Comparison of ENCODE assay signal across 8 cellular contexts in the genomic region with DNA sequence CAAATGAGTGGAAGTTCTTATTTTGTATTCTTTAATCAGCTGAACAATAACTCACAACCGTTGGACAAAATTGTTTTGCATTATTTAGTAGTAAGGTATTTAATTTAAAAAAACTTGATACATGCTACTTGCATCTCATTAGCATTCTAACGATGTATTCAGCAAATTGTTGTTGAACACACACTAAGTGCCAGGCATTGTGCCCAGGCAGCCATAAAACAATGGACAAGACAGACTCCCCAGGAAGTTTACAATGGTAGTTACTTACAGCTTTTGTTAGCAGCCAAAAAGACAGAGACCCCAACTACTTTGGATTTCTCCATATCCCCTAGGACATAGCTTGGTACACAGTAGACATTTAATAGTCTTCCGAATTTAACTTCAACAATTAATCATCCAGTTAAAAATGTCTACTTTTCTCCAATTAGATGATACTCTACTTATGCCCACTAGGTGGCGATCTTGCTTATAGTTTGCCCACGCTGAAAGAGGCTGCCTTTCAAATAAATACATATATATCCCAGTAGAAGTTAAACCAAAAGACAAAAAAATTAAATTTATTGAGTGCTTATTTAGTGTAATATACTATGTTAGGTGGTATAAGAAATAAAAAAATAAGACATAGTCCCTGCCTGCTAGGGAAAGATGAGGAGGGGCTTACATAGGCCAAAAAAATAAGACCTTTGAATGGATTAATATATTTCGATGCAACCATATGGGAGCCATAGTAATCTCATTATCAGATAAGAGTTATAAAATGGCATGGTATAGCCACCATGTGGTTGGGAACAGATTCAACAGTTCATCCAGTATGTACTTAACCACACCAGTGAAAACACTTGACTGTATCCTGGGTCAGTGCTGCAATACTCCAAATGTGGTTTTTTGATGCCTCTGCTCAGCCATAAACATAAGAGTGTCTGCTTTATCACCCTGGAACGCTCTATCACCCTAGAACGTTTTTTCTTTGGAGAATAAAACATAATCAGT. TPM values are rescaled to one million over a fixed set of nuclear protein-coding genes. Genes with fewer than 3 reads are reported as not detected.
A peak's percentile ranks its signal among the peaks of the same experiment; 100 is the strongest.
DNase-seq lines count a peak whose midpoint lies in the region; ATAC-seq and TF ChIP-seq lines count a peak whose summit lies in the region.

No MANE protein-coding gene starts in this region.

- POLR2A ChIA-PET in A673 (lab: Charles Lee; ENCODE audit: low non-redundant PET), result no interaction called here

- H3K27ac ChIP-seq in A673 (ENCODE audit: low read depth, low read length, poor library complexity, severe bottlenecking) (no peak overlapping the region), SU-DHL-6 (ENCODE audit: low read depth, low read length) (no peak overlapping the region), fibroblast of lung (ENCODE audit: insufficient read depth, low read length) (no peak overlapping the region), parathyroid adenoma (no peak overlapping the region)

- H3K4me1 ChIP-seq in A673 (ENCODE audit: insufficient read depth, low read length, poor library complexity, severe bottlenecking) (peaks cover 37% of the 10 kb centered on the region), fibroblast of lung (ENCODE audit: control insufficient read depth, extremely low read depth, insufficient read depth, low read length) (peaks cover 4% of the 10 kb centered on the region), parathyroid adenoma (no peaks in the 10 kb centered on the region)

- no TSS peak for BruUV-seq in A673 (replicated peaks; lab: Mats Ljungman, UMichigan)

- no peaks in the 10 kb centered on the region for H3K9me2 ChIP-seq in SU-DHL-6 (replicated peaks; ENCODE audit: insufficient read depth, low read length)

- TF ChIP-seq CTCF in A673 (conservative IDR thresholded peaks at IDR 0.05; ENCODE audit: low read depth, low read length) (peak; percentile 99), SU-DHL-6 (IDR thresholded peaks at IDR 0.05; ENCODE audit: insufficient read depth, low read length, poor library complexity, severe bottlenecking) (peak; percentile 76), fibroblast of lung (conservative IDR thresholded peaks at IDR 0.05 in 1 of 2, IDR thresholded peaks at IDR 0.05 in 1 of 2; ENCODE audit: low read depth in 1 of 2, low read length in 2 of 2) (peak; percentile 57 to 62), parathyroid adenoma (IDR thresholded peaks at IDR 0.05) (peak; percentile 72)

- peak; percentile 90 for DNase-seq in A673 (ENCODE audit: low spot score)
- DNase-seq in ELR (ENCODE audit: low read depth), result peak; percentile 76
- DNase-seq in NCI-H1105 treated with DMSO at 0.1 percent for 48 hours (lab: John Stamatoyannopoulos, UW), result peak; percentile 80
- peak; percentile 59 to 80 for DNase-seq in fibroblast of lung (ENCODE audit: low read depth in 2 of 2)

- H3K9ac ChIP-seq in SU-DHL-6 (ENCODE audit: low read length) (no peak overlapping the region), fibroblast of lung (ENCODE audit: insufficient read depth, low read length) (no peak overlapping the region), parathyroid adenoma (no peak overlapping the region)

- H3K27me3 ChIP-seq in A673 (replicated peaks; ENCODE audit: insufficient read depth, low read depth, low read length, poor library complexity), result peaks cover 24% of the 10 kb centered on the region
- no peaks in the 10 kb centered on the region for H3K27me3 ChIP-seq in SU-DHL-6 (ENCODE audit: low read length)
- H3K27me3 ChIP-seq in fibroblast of lung (ENCODE audit: control insufficient read depth, insufficient read depth, low read length), result no peaks in the 10 kb centered on the region
- H3K27me3 ChIP-seq in parathyroid adenoma (ENCODE audit: control insufficient read depth, insufficient read depth, low read length), result no peaks in the 10 kb centered on the region

- H2AFZ ChIP-seq in SU-DHL-6 (ENCODE audit: low read depth, low read length, severe bottlenecking) (no peak overlapping the region), fibroblast of lung (ENCODE audit: low read length) (no peak overlapping the region), parathyroid adenoma (no peak overlapping the region)

- no peaks in the 10 kb centered on the region for H3K79me2 ChIP-seq in SU-DHL-6 (ENCODE audit: insufficient read depth, low read length)
- H3K79me2 ChIP-seq in fibroblast of lung (ENCODE audit: control insufficient read depth, insufficient read depth, low read length), result peaks cover 21% of the 10 kb centered on the region
- H3K79me2 ChIP-seq in parathyroid adenoma, result no peaks in the 10 kb centered on the region

- no peaks in the 10 kb centered on the region for H3K9me3 ChIP-seq in A673 (ENCODE audit: low read depth, low read length, poor library complexity, severe bottlenecking)
- H3K9me3 ChIP-seq in SU-DHL-6 (ENCODE audit: insufficient read depth, low read length), result no peaks in the 10 kb centered on the region
- H3K9me3 ChIP-seq in fibroblast of lung (ENCODE audit: control insufficient read depth, insufficient read depth, low read depth, low read length), result no peaks in the 10 kb centered on the region
- no peaks in the 10 kb centered on the region for H3K9me3 ChIP-seq in parathyroid adenoma (ENCODE audit: control insufficient read depth, low read length)

- no peaks in the 10 kb centered on the region for H3F3A ChIP-seq in SU-DHL-6 (ENCODE audit: insufficient read depth)

- CTCF ChIA-PET in A673 (lab: Charles Lee), result interaction anchor here (0.6 to 2.0 kb wide), 7 partner anchors 36 to 643 kb away, joined by 3 to 12 read pairs (median 4); no protein-coding TSS in a partner anchor

- H3K4me3 ChIP-seq in A673 (ENCODE audit: low read depth, low read length, poor library complexity, severe bottlenecking) (no peak overlapping the region), SU-DHL-6 (ENCODE audit: insufficient read depth, low read length, poor library complexity, severe bottlenecking) (no peak overlapping the region), fibroblast of lung (replicated peaks in 1 of 4; ENCODE audit: control extremely low read depth in 1 of 4, insufficient read depth in 1 of 4, low read depth in 3 of 4, low read length in 4 of 4) (no peak overlapping the region), parathyroid adenoma (ENCODE audit: low read depth, low read length) (no peak overlapping the region)

- ATAC-seq in GM18870 (IDR thresholded peaks at IDR 0.05; ENCODE audit: unreplicated experiment) (no peak), HG02610 (IDR thresholded peaks at IDR 0.05; ENCODE audit: unreplicated experiment) (no peak)

- intact Hi-C loops in A673 (cut with micrococcal nuclease; ENCODE audit: unreplicated experiment), result loop anchor here (1.0 to 10.0 kb wide), 9 partner anchors 129 to 865 kb away; no protein-coding TSS in a partner anchor

- H3K36me3 ChIP-seq in A673 (ENCODE audit: insufficient read depth, low read length, poor library complexity, severe bottlenecking) (no peaks in the 10 kb centered on the region), SU-DHL-6 (ENCODE audit: low read length) (no peaks in the 10 kb centered on the region), fibroblast of lung (ENCODE audit: control insufficient read depth, insufficient read depth, low read length) (no peaks in the 10 kb centered on the region), parathyroid adenoma (ENCODE audit: control insufficient read depth, insufficient read depth, low read length) (no peaks in the 10 kb centered on the region)

- H3K4me2 ChIP-seq in SU-DHL-6 (ENCODE audit: low read depth, low read length, poor library complexity, severe bottlenecking) (no peak overlapping the region), fibroblast of lung (ENCODE audit: extremely low read depth, insufficient read depth, low read length) (no peak overlapping the region), parathyroid adenoma (ENCODE audit: low read length) (no peak overlapping the region)

- H4K20me1 ChIP-seq in SU-DHL-6 (ENCODE audit: low read depth, low read length), result no peaks in the 10 kb centered on the region
- H4K20me1 ChIP-seq in fibroblast of lung (ENCODE audit: control insufficient read depth, extremely low read depth, insufficient read depth, low read length), result no peaks in the 10 kb centered on the region

RNA-seq across cellular contexts. Expression of gene FJX1, which starts 2.1 kb away (rescaled TPM):
- total RNA-seq in A673 (2021) (40.4 and 50.1 TPM in 2 replicates), fibroblast of lung (8.7 and 10.4 TPM in 2 replicates)
- 4.2 and 7.1 TPM in 2 replicates for polyA plus RNA-seq in fibroblast of lung
- polyA plus RNA-seq in fibroblast of lung (2012), result 16.1 and 24.1 TPM in 2 replicates
- 4.9 and 12.0 TPM in 2 replicates for polyA minus RNA-seq in fibroblast of lung (ENCODE audit: low replicate concordance)

RNA-seq across cellular contexts. Expression of gene TRIM44, which starts 46.4 kb away (rescaled TPM):
- total RNA-seq in A673 (2021) (179 and 191 TPM in 2 replicates), fibroblast of lung (10.4 and 13.1 TPM in 2 replicates)
- 65.7 and 78.3 TPM in 2 replicates for polyA plus RNA-seq in fibroblast of lung
- polyA plus RNA-seq in fibroblast of lung (2012), result 41.7 and 48.9 TPM in 2 replicates
- polyA minus RNA-seq in fibroblast of lung (ENCODE audit: low replicate concordance), result 77.7 and 89.7 TPM in 2 replicates

Comparison
In these comparisons a context has a peak if more than half of its experiments do, and no peak if none do; other contexts are left out.
1. RNA of gene TRIM44, which starts 46.4 kb away (total RNA-seq): 179 to 191 TPM in A673; 10.4 to 13.1 TPM in fibroblast of lung; every median in the first group is over 10 times any median in the second.
2. Peak in every context shown above with its lines, with median percentiles within 50 percentile points of each other: DNase-seq and CTCF ChIP-seq.